Comparison of ENCODE assay signal across 11 cellular contexts in the genomic region with DNA sequence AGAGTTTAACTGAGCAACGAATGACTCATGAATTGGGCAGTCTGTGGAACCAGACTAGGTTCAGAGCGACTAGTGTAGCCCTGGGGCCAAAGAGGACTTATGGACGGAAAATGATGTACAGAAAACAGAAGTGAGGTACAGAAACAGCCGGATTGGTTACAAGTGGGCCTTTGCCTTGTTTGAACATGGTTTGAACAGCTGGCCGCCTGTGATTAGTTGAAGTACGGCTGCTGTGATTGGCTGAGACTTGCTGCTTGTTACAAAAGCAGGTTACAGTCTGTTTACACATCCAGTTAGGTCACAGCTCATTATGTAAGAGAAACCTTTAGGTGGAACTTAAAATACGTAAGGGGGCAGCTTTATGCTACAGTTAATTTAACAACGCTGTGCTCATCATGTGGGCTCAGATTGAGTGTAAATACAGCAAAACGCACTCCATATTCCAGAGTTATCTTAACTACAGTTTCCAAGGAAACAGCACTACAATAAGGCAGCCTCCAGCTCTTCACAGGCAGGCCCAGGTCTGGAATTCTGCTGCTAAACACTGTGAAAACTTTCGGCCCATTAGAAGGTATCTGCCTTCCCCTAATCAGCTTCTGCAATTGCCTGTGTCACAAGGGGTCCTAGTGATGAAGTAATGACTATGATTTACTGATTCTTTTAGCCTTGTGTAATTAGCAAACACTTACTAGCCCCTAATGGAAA. TPM values are rescaled to one million over a fixed set of nuclear protein-coding genes. Genes with fewer than 3 reads are reported as not detected.
A peak's percentile ranks its signal among the peaks of the same experiment; 100 is the strongest.
DNase-seq lines count a peak whose midpoint lies in the region; ATAC-seq and TF ChIP-seq lines count a peak whose summit lies in the region.
"Had no signal": no experiment of that assay in that cellular context is flagged by ENCODE, and none has a peak within 500 bp of the region (broad histone marks: within the 10 kb centered on the region; RNA-seq: fewer than 3 reads in every experiment).

No MANE protein-coding gene starts in this region.

- peak overlapping the region; percentile 27; the same call in 1 of the 2 replicates for H3K27ac ChIP-seq in 22Rv1
- no peak overlapping the region for H3K27ac ChIP-seq in suprapubic skin
- H3K27ac ChIP-seq: PC-9 had no signal

- H3K27ac Mint-ChIP-seq in activated T-helper 2 cell treated with anti-CD3 and anti-CD28 coated beads, Interferon-gamma antibody, Interleukin-2, Interleukin-4, amounts not matched to agents 10 μg/mL and 5 μg/mL and 100 μg/mL, durations not matched to agents 14 hours and 24 hours and 36 hours: no peak overlapping the region

- in situ Hi-C loops in GM13976 (cut with MboI; ENCODE audit: low sequenced_read_pairs, unreplicated experiment): loop anchor here (10.0 to 25.0 kb wide), 2 partner anchors 186 to 463 kb away; no protein-coding TSS in a partner anchor

- TF ChIP-seq EP300 in suprapubic skin (IDR thresholded peaks at IDR 0.05): no peak

- intact Hi-C loops in activated T-helper 2 cell treated with anti-CD3 and anti-CD28 coated beads, Interferon-gamma antibody, Interleukin-2, Interleukin-4, amounts not matched to agents 10 μg/mL and 5 μg/mL and 100 μg/mL, durations not matched to agents 14 hours and 24 hours and 36 hours (cut with micrococcal nuclease): no loop called here

- peaks cover 28% of the 10 kb centered on the region for H3K36me3 Mint-ChIP-seq in activated T-helper 2 cell treated with anti-CD3 and anti-CD28 coated beads, Interferon-gamma antibody, Interleukin-2, Interleukin-4, amounts not matched to agents 10 μg/mL and 5 μg/mL and 100 μg/mL, durations not matched to agents 14 hours and 24 hours and 36 hours (ENCODE audit: low read depth)

- H3K9me3 ChIP-seq in suprapubic skin: no peaks in the 10 kb centered on the region

- H3K36me3 ChIP-seq in kidney epithelial cell (ENCODE audit: control insufficient read depth, insufficient read depth, low read length) (peaks cover 1% of the 10 kb centered on the region), suprapubic skin (peaks cover 20% of the 10 kb centered on the region)

- H3K4me3 Mint-ChIP-seq in activated T-helper 2 cell treated with anti-CD3 and anti-CD28 coated beads, Interferon-gamma antibody, Interleukin-2, Interleukin-4, amounts not matched to agents 10 μg/mL and 5 μg/mL and 100 μg/mL, durations not matched to agents 14 hours and 24 hours and 36 hours (ENCODE audit: low read depth): no peak overlapping the region

- peaks cover 14% of the 10 kb centered on the region for H3K4me1 Mint-ChIP-seq in activated T-helper 2 cell treated with anti-CD3 and anti-CD28 coated beads, Interferon-gamma antibody, Interleukin-2, Interleukin-4, amounts not matched to agents 10 μg/mL and 5 μg/mL and 100 μg/mL, durations not matched to agents 14 hours and 24 hours and 36 hours (ENCODE audit: low read depth)

- no peak for TF ChIP-seq POLR2A in suprapubic skin (IDR thresholded peaks at IDR 0.05)

- ATAC-seq in HG02981 (IDR thresholded peaks at IDR 0.05; ENCODE audit: unreplicated experiment): no peak

- H3K27me3 ChIP-seq in kidney epithelial cell (ENCODE audit: control insufficient read depth, insufficient read depth, low read length) (no peaks in the 10 kb centered on the region), suprapubic skin (no peaks in the 10 kb centered on the region)

- peaks cover 10% of the 10 kb centered on the region for H3K4me1 ChIP-seq in suprapubic skin

- WGBS in suprapubic skin: 89% methylated on average over 10 of the region's 10 CpGs

- no peaks in the 10 kb centered on the region for H3K9me3 Mint-ChIP-seq in activated T-helper 2 cell treated with anti-CD3 and anti-CD28 coated beads, Interferon-gamma antibody, Interleukin-2, Interleukin-4, amounts not matched to agents 10 μg/mL and 5 μg/mL and 100 μg/mL, durations not matched to agents 14 hours and 24 hours and 36 hours

- DNase-seq in NCI-H1694 (lab: John Stamatoyannopoulos, UW) (peak; percentile 70), SKM-1 treated with dmso at 0.1 percent for 144 hours (lab: John Stamatoyannopoulos, UW; ENCODE audit: unreplicated experiment) (peak; percentile 48), kidney epithelial cell (ENCODE audit: low read depth) (peak; percentile 39), GM13976 (ENCODE audit: low spot score) (no peak), suprapubic skin (ENCODE audit: low spot score in 2 of 2) (no peak)
- no peak for DNase-seq in activated T-helper 2 cell treated with anti-CD3 and anti-CD28 coated beads, Interferon-gamma antibody, Interleukin-2, Interleukin-4, amounts not matched to agents 10 μg/mL and 5 μg/mL and 100 μg/mL, durations not matched to agents 14 hours and 24 hours and 36 hours (ENCODE audit: low spot score)
- DNase-seq: activated CD8-positive, alpha-beta memory T cell treated with anti-CD3 and anti-CD28 coated beads, Interleukin-2, amount 50 U/mL, for 48 hours; PC-9 had no signal

- TF ChIP-seq CTCF in 22Rv1 (IDR thresholded peaks at IDR 0.05): no peak
- no peak for TF ChIP-seq CTCF in kidney epithelial cell (IDR thresholded peaks at IDR 0.05; ENCODE audit: insufficient read depth, low read length, poor library complexity, severe bottlenecking)
- TF ChIP-seq CTCF in GM13976 (IDR thresholded peaks at IDR 0.05; ENCODE audit: borderline replicate concordance, control extremely low read depth, extremely low read depth, insufficient read depth, missing control alignments): no peak
- no peak for TF ChIP-seq CTCF in suprapubic skin (IDR thresholded peaks at IDR 0.05)

- H3K27me3 Mint-ChIP-seq in activated T-helper 2 cell treated with anti-CD3 and anti-CD28 coated beads, Interferon-gamma antibody, Interleukin-2, Interleukin-4, amounts not matched to agents 10 μg/mL and 5 μg/mL and 100 μg/mL, durations not matched to agents 14 hours and 24 hours and 36 hours (ENCODE audit: low read depth): no peaks in the 10 kb centered on the region

- H3K4me3 ChIP-seq in kidney epithelial cell (ENCODE audit: low read depth, low read length) (no peak overlapping the region), suprapubic skin (no peak overlapping the region)
- H3K4me3 ChIP-seq: PC-9 had no signal

RNA-seq across cellular contexts. Expression of gene AMACR, which starts 6.5 kb away (rescaled TPM):
- total RNA-seq in kidney epithelial cell: 14.0 and 18.0 TPM in 2 replicates
- 8.3 and 9.0 TPM in 2 replicates for total RNA-seq in activated T-helper 2 cell treated with anti-CD3 and anti-CD28 coated beads, Interferon-gamma antibody, Interleukin-2, Interleukin-4, amounts not matched to agents 10 μg/mL and 5 μg/mL and 100 μg/mL, durations not matched to agents 14 hours and 24 hours and 36 hours
- total RNA-seq in suprapubic skin: 10 to 100 TPM in 3 of 4 donors, 1 to 10 TPM in 1; 9.1 to 14.3 (median 11.5) TPM

RNA-seq across cellular contexts. Expression of gene SLC45A2, which starts 16.9 kb away (rescaled TPM):
- not detected in 2 replicates for total RNA-seq in kidney epithelial cell
- not detected in 2 replicates for total RNA-seq in activated T-helper 2 cell treated with anti-CD3 and anti-CD28 coated beads, Interferon-gamma antibody, Interleukin-2, Interleukin-4, amounts not matched to agents 10 μg/mL and 5 μg/mL and 100 μg/mL, durations not matched to agents 14 hours and 24 hours and 36 hours
- 1 to 10 TPM; 1.2 to 7.6 (median 1.9) TPM for total RNA-seq in suprapubic skin
- total RNA-seq: posterior vena cava had no signal

RNA-seq across cellular contexts. Expression of gene C1QTNF3, which starts 41.6 kb away (rescaled TPM):
- total RNA-seq in kidney epithelial cell (1.1 and 1.2 TPM in 2 replicates), suprapubic skin (10 to 100 TPM in 2 of 4 donors, 1 to 10 TPM in 2; 5.9 to 30.1 (median 8.7) TPM)
- 1.5 and 1.7 TPM in 2 replicates for total RNA-seq in activated T-helper 2 cell treated with anti-CD3 and anti-CD28 coated beads, Interferon-gamma antibody, Interleukin-2, Interleukin-4, amounts not matched to agents 10 μg/mL and 5 μg/mL and 100 μg/mL, durations not matched to agents 14 hours and 24 hours and 36 hours

Comparison
In these comparisons a context has a peak if more than half of its experiments do, and no peak if none do; other contexts are left out.
1. DNase-seq: peak in NCI-H1694 (single experiment), SKM-1 treated with dmso at 0.1 percent for 144 hours (single experiment) and kidney epithelial cell (single experiment); none in GM13976 (single experiment), activated T-helper 2 cell treated with anti-CD3 and anti-CD28 coated beads, Interferon-gamma antibody, Interleukin-2, Interleukin-4, amounts not matched to agents 10 μg/mL and 5 μg/mL and 100 μg/mL, durations not matched to agents 14 hours and 24 hours and 36 hours (single experiment) and suprapubic skin (0 of 2).